Comparison of ENCODE assay signal across 17 cellular contexts in the genomic region with DNA sequence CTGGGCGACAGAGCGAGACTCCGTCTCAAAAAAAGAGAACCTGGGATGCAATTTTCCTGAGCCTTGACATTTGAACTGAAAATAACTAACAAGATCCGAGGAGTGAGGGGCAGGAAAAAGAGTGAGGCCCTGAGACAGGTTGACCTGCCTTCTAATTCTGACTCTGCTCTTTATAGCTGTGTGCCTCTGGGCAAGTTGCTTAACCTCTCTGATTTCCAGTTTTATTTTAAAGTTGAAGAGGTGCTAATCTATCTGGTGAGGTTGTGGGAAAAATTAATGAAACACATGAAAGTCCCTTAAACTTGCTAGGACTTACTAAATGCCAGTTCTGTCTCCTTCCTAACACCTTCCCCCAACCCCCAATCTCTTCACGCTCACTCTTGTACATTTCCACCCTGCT.
DNase-seq lines count a peak whose midpoint lies in the region; ATAC-seq and TF ChIP-seq lines count a peak whose summit lies in the region.
"Had no signal": no experiment of that assay in that cellular context is flagged by ENCODE, and none has a peak within 500 bp of the region (broad histone marks: within the 10 kb centered on the region; RNA-seq: fewer than 3 reads in every experiment).

No MANE protein-coding gene starts in this region.

- H3K4me3 Mint-ChIP-seq in CD8-positive, alpha-beta T cell, result no peak overlapping the region
- no peak overlapping the region for H3K4me3 Mint-ChIP-seq in T-cell
- no peak overlapping the region for H3K4me3 Mint-ChIP-seq in effector memory CD8-positive, alpha-beta T cell
- no peak overlapping the region for H3K4me3 Mint-ChIP-seq in naive thymus-derived CD4-positive, alpha-beta T cell
- H3K4me3 Mint-ChIP-seq in activated T-helper 2 cell treated with anti-CD3 and anti-CD28 coated beads, Interferon-gamma antibody, Interleukin-2, Interleukin-4, amounts not matched to agents 10 μg/mL and 5 μg/mL and 100 μg/mL, durations not matched to agents 14 hours and 24 hours and 36 hours (ENCODE audit: low read depth), result no peak overlapping the region

- TF ChIP-seq CTCF in CD8-positive, alpha-beta T cell (IDR thresholded peaks at IDR 0.05), result no peak

- POLR2A ChIA-PET in CD8-positive, alpha-beta T cell (lab: Charles Lee), result no interaction called here
- POLR2A ChIA-PET in T-cell (lab: Charles Lee), result no interaction called here
- POLR2A ChIA-PET in naive thymus-derived CD4-positive, alpha-beta T cell (lab: Charles Lee), result no interaction called here

- no peak overlapping the region for H3K27ac ChIP-seq in CD8-positive, alpha-beta T cell (ENCODE audit: low read depth, low read length)
- H3K27ac ChIP-seq in naive thymus-derived CD4-positive, alpha-beta T cell (ENCODE audit: low read depth, low read length), result no peak overlapping the region
- H3K27ac ChIP-seq: SJSA1 had no signal

- no peaks in the 10 kb centered on the region for H3K36me3 ChIP-seq in CD8-positive, alpha-beta T cell (ENCODE audit: insufficient read depth, low read length)
- peaks cover 0 to under 1% (median 0%) of the 10 kb centered on the region in 3 experiments for H3K36me3 ChIP-seq in naive thymus-derived CD4-positive, alpha-beta T cell (ENCODE audit: control insufficient read depth in 2 of 3, insufficient read depth in 3 of 3, low read length in 3 of 3)
- H3K36me3 ChIP-seq: SJSA1 had no signal

- H3K4me3 ChIP-seq in CD8-positive, alpha-beta T cell (ENCODE audit: low read depth, low read length), result no peak overlapping the region
- no peak overlapping the region for H3K4me3 ChIP-seq in naive thymus-derived CD4-positive, alpha-beta T cell (ENCODE audit: low read length)
- H3K4me3 ChIP-seq: SJSA1 had no signal

- no peaks in the 10 kb centered on the region for H3K9me3 Mint-ChIP-seq in CD8-positive, alpha-beta T cell
- H3K9me3 Mint-ChIP-seq in T-cell, result no peaks in the 10 kb centered on the region
- H3K9me3 Mint-ChIP-seq in effector memory CD8-positive, alpha-beta T cell, result no peaks in the 10 kb centered on the region
- no peaks in the 10 kb centered on the region for H3K9me3 Mint-ChIP-seq in naive thymus-derived CD4-positive, alpha-beta T cell
- no peaks in the 10 kb centered on the region for H3K9me3 Mint-ChIP-seq in activated T-helper 2 cell treated with anti-CD3 and anti-CD28 coated beads, Interferon-gamma antibody, Interleukin-2, Interleukin-4, amounts not matched to agents 10 μg/mL and 5 μg/mL and 100 μg/mL, durations not matched to agents 14 hours and 24 hours and 36 hours

- peaks cover 88% of the 10 kb centered on the region for H3K4me1 Mint-ChIP-seq in CD8-positive, alpha-beta T cell (ENCODE audit: low read depth)
- H3K4me1 Mint-ChIP-seq in T-cell, result peaks cover 89 to 90% (median 89%) of the 10 kb centered on the region in 3 donors
- H3K4me1 Mint-ChIP-seq in effector memory CD8-positive, alpha-beta T cell (ENCODE audit: low read depth in 2 of 2), result peaks cover 63 to 75% of the 10 kb centered on the region in 2 donors
- H3K4me1 Mint-ChIP-seq in naive thymus-derived CD4-positive, alpha-beta T cell, result peaks cover 37 to 89% (median 66%) of the 10 kb centered on the region in 7 donors
- no peaks in the 10 kb centered on the region for H3K4me1 Mint-ChIP-seq in activated T-helper 2 cell treated with anti-CD3 and anti-CD28 coated beads, Interferon-gamma antibody, Interleukin-2, Interleukin-4, amounts not matched to agents 10 μg/mL and 5 μg/mL and 100 μg/mL, durations not matched to agents 14 hours and 24 hours and 36 hours (ENCODE audit: low read depth)

- H3K4me1 ChIP-seq in CD8-positive, alpha-beta T cell (ENCODE audit: insufficient read depth, low read length), result peaks cover 27% of the 10 kb centered on the region
- peaks cover 0 to 4% of the 10 kb centered on the region in 2 donors for H3K4me1 ChIP-seq in naive thymus-derived CD4-positive, alpha-beta T cell (ENCODE audit: control insufficient read depth in 2 of 2, insufficient read depth in 2 of 2, low read length in 2 of 2)

- no peak for DNase-seq in CD8-positive, alpha-beta T cell
- no peak for DNase-seq in T-cell
- no peak for DNase-seq in effector memory CD8-positive, alpha-beta T cell
- DNase-seq in naive thymus-derived CD4-positive, alpha-beta T cell, result no peak
- no peak for DNase-seq in activated T-helper 2 cell treated with anti-CD3 and anti-CD28 coated beads, Interferon-gamma antibody, Interleukin-2, Interleukin-4, amounts not matched to agents 10 μg/mL and 5 μg/mL and 100 μg/mL, durations not matched to agents 14 hours and 24 hours and 36 hours (ENCODE audit: low spot score)
- no peak for DNase-seq in stimulated activated CD4-positive, alpha-beta T cell treated with anti-CD3 and anti-CD28 coated beads, Interleukin-4, amount 100 ng/mL, for 24 hours
- DNase-seq: ACHN, DMS 273 treated with DMSO at 0.1 percent for 48 hours, GDM1, NCI-H1417 treated with DMSO at 0.1 percent for 48 hours, NCI-H2029, NCI-H2171 treated with DMSO at 0.1 percent for 48 hours, NCI-H748 treated with DMSO at 0.1 percent for 48 hours, PC-3 had no signal

- intact Hi-C loops in CD8-positive, alpha-beta T cell (cut with DNase I, micrococcal nuclease), result no loop called here
- intact Hi-C loops in naive thymus-derived CD4-positive, alpha-beta T cell (cut with micrococcal nuclease), result no loop called here
- intact Hi-C loops in activated T-helper 2 cell treated with anti-CD3 and anti-CD28 coated beads, Interferon-gamma antibody, Interleukin-2, Interleukin-4, amounts not matched to agents 10 μg/mL and 5 μg/mL and 100 μg/mL, durations not matched to agents 14 hours and 24 hours and 36 hours (cut with micrococcal nuclease), result no loop called here

- peak overlapping the region; percentile 71 for H3K27ac Mint-ChIP-seq in CD8-positive, alpha-beta T cell
- H3K27ac Mint-ChIP-seq in T-cell, result peak overlapping the region; percentile 66 to 82
- H3K27ac Mint-ChIP-seq in effector memory CD8-positive, alpha-beta T cell, result peak overlapping the region; percentile 21 to 44
- peak overlapping the region in 7 of 9 donors; percentile 1 to 62 (median 48) for H3K27ac Mint-ChIP-seq in naive thymus-derived CD4-positive, alpha-beta T cell
- H3K27ac Mint-ChIP-seq in activated T-helper 2 cell treated with anti-CD3 and anti-CD28 coated beads, Interferon-gamma antibody, Interleukin-2, Interleukin-4, amounts not matched to agents 10 μg/mL and 5 μg/mL and 100 μg/mL, durations not matched to agents 14 hours and 24 hours and 36 hours, result no peak overlapping the region

- H3K27me3 Mint-ChIP-seq in CD8-positive, alpha-beta T cell (ENCODE audit: low read depth), result no peaks in the 10 kb centered on the region
- no peaks in the 10 kb centered on the region for H3K27me3 Mint-ChIP-seq in T-cell
- H3K27me3 Mint-ChIP-seq in effector memory CD8-positive, alpha-beta T cell, result no peaks in the 10 kb centered on the region
- H3K27me3 Mint-ChIP-seq in naive thymus-derived CD4-positive, alpha-beta T cell, result no peaks in the 10 kb centered on the region
- H3K27me3 Mint-ChIP-seq in activated T-helper 2 cell treated with anti-CD3 and anti-CD28 coated beads, Interferon-gamma antibody, Interleukin-2, Interleukin-4, amounts not matched to agents 10 μg/mL and 5 μg/mL and 100 μg/mL, durations not matched to agents 14 hours and 24 hours and 36 hours (ENCODE audit: low read depth), result peaks cover 3% of the 10 kb centered on the region

- no peaks in the 10 kb centered on the region for H3K9me3 ChIP-seq in CD8-positive, alpha-beta T cell (ENCODE audit: low read length)
- H3K9me3 ChIP-seq in naive thymus-derived CD4-positive, alpha-beta T cell (ENCODE audit: control insufficient read depth in 2 of 3, low read length in 3 of 3), result no peaks in the 10 kb centered on the region
- H3K9me3 ChIP-seq: SJSA1 had no signal

- no peak for ATAC-seq in CD8-positive, alpha-beta T cell
- ATAC-seq in T-cell (replicated peaks in 1 of 4), result no peak
- ATAC-seq in effector memory CD8-positive, alpha-beta T cell (replicated peaks), result no peak
- no peak for ATAC-seq in naive thymus-derived CD4-positive, alpha-beta T cell
- no peak for ATAC-seq in HG02642 (IDR thresholded peaks at IDR 0.05; ENCODE audit: poor library complexity, unreplicated experiment)
- no peak for ATAC-seq in GM19324 (IDR thresholded peaks at IDR 0.05; ENCODE audit: low FRiP score, unreplicated experiment)
- ATAC-seq: PC-3 had no signal

- CTCF ChIA-PET in CD8-positive, alpha-beta T cell (lab: Charles Lee), result no interaction called here
- CTCF ChIA-PET in T-cell (lab: Charles Lee), result no interaction called here
- CTCF ChIA-PET in naive thymus-derived CD4-positive, alpha-beta T cell (lab: Charles Lee), result no interaction called here

- H3K27me3 ChIP-seq in CD8-positive, alpha-beta T cell (ENCODE audit: insufficient read depth, low read length), result no peaks in the 10 kb centered on the region
- H3K27me3 ChIP-seq in naive thymus-derived CD4-positive, alpha-beta T cell (ENCODE audit: control insufficient read depth in 2 of 2, insufficient read depth in 2 of 2, low read length in 2 of 2), result no peaks in the 10 kb centered on the region
- H3K27me3 ChIP-seq: SJSA1 had no signal

- H3K36me3 Mint-ChIP-seq in CD8-positive, alpha-beta T cell, result peaks cover 20% of the 10 kb centered on the region
- peaks cover 14% of the 10 kb centered on the region for H3K36me3 Mint-ChIP-seq in T-cell
- H3K36me3 Mint-ChIP-seq in effector memory CD8-positive, alpha-beta T cell (ENCODE audit: insufficient read depth), result peaks cover 14% of the 10 kb centered on the region
- peaks cover 0 to 26% (median 5%) of the 10 kb centered on the region in 5 donors for H3K36me3 Mint-ChIP-seq in naive thymus-derived CD4-positive, alpha-beta T cell
- no peaks in the 10 kb centered on the region for H3K36me3 Mint-ChIP-seq in activated T-helper 2 cell treated with anti-CD3 and anti-CD28 coated beads, Interferon-gamma antibody, Interleukin-2, Interleukin-4, amounts not matched to agents 10 μg/mL and 5 μg/mL and 100 μg/mL, durations not matched to agents 14 hours and 24 hours and 36 hours (ENCODE audit: low read depth)
